Comparison of ENCODE assay signal across 1 cellular context in genomic region chr20:49409302-49409969, GRCh38.
TF ChIP-seq lines count a peak whose summit lies in the region.

No MANE protein-coding gene starts in this region.

TF ChIP-seq in WTC11, 78 proteins besides CTCF, POLR2A, EP300 and RAD21 (continued from another document):
- TF ChIP-seq HMGXB4 (CRISPR knock-in tag; IDR thresholded peaks at IDR 0.05) (no peak), CDX4 (CRISPR knock-in tag; IDR thresholded peaks at IDR 0.05; ENCODE audit: borderline replicate concordance) (no peak), MXD4 (CRISPR knock-in tag; IDR thresholded peaks at IDR 0.05; ENCODE audit: borderline replicate concordance) (no peak), ZNF219 (CRISPR knock-in tag; IDR thresholded peaks at IDR 0.05; ENCODE audit: borderline replicate concordance) (no peak), E2F1 (CRISPR knock-in tag; IDR thresholded peaks at IDR 0.05) (no peak), CREB1 (CRISPR knock-in tag; IDR thresholded peaks at IDR 0.05) (no peak), KAT7 (CRISPR knock-in tag; IDR thresholded peaks at IDR 0.05; ENCODE audit: borderline replicate concordance) (no peak), JUN (CRISPR knock-in tag; IDR thresholded peaks at IDR 0.05) (no peak), GABPB1 (CRISPR knock-in tag; IDR thresholded peaks at IDR 0.05) (no peak)
- TF ChIP-seq, protein P1, sequence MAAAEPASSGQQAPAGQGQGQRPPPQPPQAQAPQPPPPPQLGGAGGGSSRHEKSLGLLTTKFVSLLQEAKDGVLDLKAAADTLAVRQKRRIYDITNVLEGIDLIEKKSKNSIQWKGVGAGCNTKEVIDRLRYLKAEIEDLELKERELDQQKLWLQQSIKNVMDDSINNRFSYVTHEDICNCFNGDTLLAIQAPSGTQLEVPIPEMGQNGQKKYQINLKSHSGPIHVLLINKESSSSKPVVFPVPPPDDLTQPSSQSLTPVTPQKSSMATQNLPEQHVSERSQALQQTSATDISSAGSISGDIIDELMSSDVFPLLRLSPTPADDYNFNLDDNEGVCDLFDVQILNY (CRISPR knock-in tag; IDR thresholded peaks at IDR 0.05) = no peak
- TF ChIP-seq, protein P2, sequence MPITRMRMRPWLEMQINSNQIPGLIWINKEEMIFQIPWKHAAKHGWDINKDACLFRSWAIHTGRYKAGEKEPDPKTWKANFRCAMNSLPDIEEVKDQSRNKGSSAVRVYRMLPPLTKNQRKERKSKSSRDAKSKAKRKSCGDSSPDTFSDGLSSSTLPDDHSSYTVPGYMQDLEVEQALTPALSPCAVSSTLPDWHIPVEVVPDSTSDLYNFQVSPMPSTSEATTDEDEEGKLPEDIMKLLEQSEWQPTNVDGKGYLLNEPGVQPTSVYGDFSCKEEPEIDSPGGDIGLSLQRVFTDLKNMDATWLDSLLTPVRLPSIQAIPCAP (CRISPR knock-in tag; IDR thresholded peaks at IDR 0.05) = no peak
- TF ChIP-seq, protein P3, sequence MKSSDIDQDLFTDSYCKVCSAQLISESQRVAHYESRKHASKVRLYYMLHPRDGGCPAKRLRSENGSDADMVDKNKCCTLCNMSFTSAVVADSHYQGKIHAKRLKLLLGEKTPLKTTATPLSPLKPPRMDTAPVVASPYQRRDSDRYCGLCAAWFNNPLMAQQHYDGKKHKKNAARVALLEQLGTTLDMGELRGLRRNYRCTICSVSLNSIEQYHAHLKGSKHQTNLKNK (CRISPR knock-in tag; IDR thresholded peaks at IDR 0.05) = no peak
TF ChIP-seq in WTC11: peak in this region for 0.
